In the genomic region with DNA sequence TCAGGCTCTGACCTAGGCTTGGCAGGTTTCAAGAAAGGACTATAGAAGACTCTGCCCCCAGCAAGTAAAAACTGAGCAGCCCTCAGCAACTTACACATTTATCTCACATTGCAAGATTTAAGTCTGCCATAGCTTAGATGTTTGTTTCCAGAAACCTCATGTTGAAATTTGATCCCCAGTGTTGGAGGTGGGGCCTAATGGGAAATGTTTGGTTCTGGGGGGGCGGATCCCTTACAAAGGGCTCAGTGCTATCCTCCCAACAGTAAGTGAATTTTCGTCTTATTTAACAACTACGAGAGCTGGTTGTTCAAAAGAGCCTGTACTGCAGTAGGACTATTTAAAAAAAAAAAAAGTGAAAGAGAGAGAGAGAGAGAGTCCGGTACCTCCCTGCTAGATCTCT, we compare ENCODE assay signal across 22 cellular contexts.
"Had no signal": no experiment of that assay in that cellular context is flagged by ENCODE, and none has a peak within 500 bp of the region (broad histone marks: within the 10 kb centered on the region; RNA-seq: fewer than 3 reads in every experiment).

No MANE protein-coding gene starts in this region.

- H3K9me3 Mint-ChIP-seq: effector memory CD8-positive, alpha-beta T cell; memory B cell; natural killer cell treated with Interleukin-12 subunit alpha and Interleukin-12 subunit beta and Interleukin-15 and Interleukin-18, amount 100 ng/mL, for 72 hours had no signal

- DNase-seq: central memory CD4-positive, alpha-beta T cell; effector memory CD8-positive, alpha-beta T cell; foreskin keratinocyte; kidney glomerular epithelial cell; lower lobe of right lung; psoas muscle; retina; stimulated activated CD4-positive, alpha-beta T cell treated with anti-CD3 and anti-CD28 coated beads, Interleukin-2, amount 100 ng/mL, for 24 hours; stimulated activated CD4-positive, alpha-beta T cell treated with anti-CD3 and anti-CD28 coated beads, Interleukin-4, amount 100 ng/mL, for 4 hours; stimulated activated naive CD4-positive, alpha-beta T cell; stomach; substantia nigra; transverse colon had no signal

- H3K27ac Mint-ChIP-seq: effector memory CD8-positive, alpha-beta T cell; memory B cell; mesothelial cell of epicardium; natural killer cell treated with Interleukin-12 subunit alpha and Interleukin-12 subunit beta and Interleukin-15 and Interleukin-18, amount 100 ng/mL, for 72 hours had no signal

- H3K4me1 ChIP-seq: foreskin keratinocyte, lower lobe of right lung, psoas muscle, transverse colon had no signal

- H3K27ac ChIP-seq: epithelial cell of prostate, esophagus muscularis mucosa, foreskin keratinocyte, lower lobe of right lung, neutrophil, psoas muscle, stomach, thoracic aorta, transverse colon had no signal

- H3K4me3 ChIP-seq: esophagus muscularis mucosa, lower lobe of right lung, psoas muscle, stomach, thoracic aorta, transverse colon had no signal

- H3K36me3 Mint-ChIP-seq: memory B cell; mesothelial cell of epicardium; natural killer cell treated with Interleukin-12 subunit alpha and Interleukin-12 subunit beta and Interleukin-15 and Interleukin-18, amount 100 ng/mL, for 72 hours had no signal

- ATAC-seq: effector memory CD8-positive, alpha-beta T cell; foreskin keratinocyte; left lobe of liver; lower lobe of right lung; natural killer cell treated with Interleukin-12 subunit alpha and Interleukin-12 subunit beta and Interleukin-15 and Interleukin-18, amount 100 ng/mL, for 72 hours; psoas muscle; sciatic nerve had no signal

- H3K4me3 Mint-ChIP-seq: effector memory CD8-positive, alpha-beta T cell; memory B cell; mesothelial cell of epicardium; natural killer cell treated with Interleukin-12 subunit alpha and Interleukin-12 subunit beta and Interleukin-15 and Interleukin-18, amount 100 ng/mL, for 72 hours had no signal

- H3K27me3 ChIP-seq: transverse colon had no signal

- H3K36me3 ChIP-seq: esophagus muscularis mucosa, lower lobe of right lung, neutrophil, stomach, thoracic aorta, transverse colon had no signal
